Comparison of ENCODE assay signal across 8 cellular contexts in genomic region chr3:87350367-87351199, GRCh38.
DNase-seq lines count a peak whose midpoint lies in the region; ATAC-seq, FAIRE-seq and TF ChIP-seq lines count a peak whose summit lies in the region.

No MANE protein-coding gene starts in this region.

- POLR2A ChIA-PET in activated CD4-positive, alpha-beta T cell treated with anti-CD3 and anti-CD28 coated beads for 36 hours (lab: Charles Lee): interaction anchor here (0.6 kb wide), 1 partner anchor 79 kb away, joined by 3 read pairs; no protein-coding TSS in a partner anchor

- no peak overlapping the region for H2AFZ ChIP-seq in keratinocyte (ENCODE audit: control insufficient read depth, low read length)

- DNase-seq in activated CD4-positive, alpha-beta T cell treated with anti-CD3 and anti-CD28 coated beads for 36 hours: peak; percentile 20
- DNase-seq in activated CD4-positive, alpha-beta T cell treated with anti-CD3 and anti-CD28 coated beads, Interleukin-2, amount 50 U/mL, for 1 hour: no peak
- DNase-seq in NCI-H748 treated with DMSO at 0.1 percent for 48 hours (lab: John Stamatoyannopoulos, UW): peak; percentile 33
- no peak for DNase-seq in breast epithelium (ENCODE audit: low spot score in 2 of 2)
- DNase-seq in keratinocyte (ENCODE audit: low read depth, low spot score): no peak
- DNase-seq in thoracic aorta (ENCODE audit: low spot score): no peak

- peak; percentile 85 for ATAC-seq in activated CD4-positive, alpha-beta T cell treated with anti-CD3 and anti-CD28 coated beads for 36 hours
- ATAC-seq in GM19395 (IDR thresholded peaks at IDR 0.05; ENCODE audit: unreplicated experiment): peak; percentile 100
- peak; percentile 98 for ATAC-seq in HG03175 (IDR thresholded peaks at IDR 0.05; ENCODE audit: unreplicated experiment)
- no peak for ATAC-seq in thoracic aorta (ENCODE audit: insufficient number of reproducible peaks, low FRiP score, low read depth)

- H3K4me3 Mint-ChIP-seq in activated CD4-positive, alpha-beta T cell treated with anti-CD3 and anti-CD28 coated beads for 36 hours: no peak overlapping the region

- H3K27ac Mint-ChIP-seq in activated CD4-positive, alpha-beta T cell treated with anti-CD3 and anti-CD28 coated beads for 36 hours: no peak overlapping the region

- H3K9me3 Mint-ChIP-seq in activated CD4-positive, alpha-beta T cell treated with anti-CD3 and anti-CD28 coated beads for 36 hours (ENCODE audit: low read depth): no peaks in the 10 kb centered on the region

- peak; percentile 38 to 78 (median 69) for TF ChIP-seq CTCF in breast epithelium (IDR thresholded peaks at IDR 0.05)
- peak; percentile 72 to 83 (median 76) for TF ChIP-seq CTCF in keratinocyte (optimal IDR thresholded peaks at IDR 0.05 in 1 of 3, IDR thresholded peaks at IDR 0.05 in 1 of 3, conservative IDR thresholded peaks at IDR 0.05 in 1 of 3; ENCODE audit: extremely low read depth in 1 of 3, insufficient read depth in 2 of 3, low read length in 3 of 3)
- TF ChIP-seq CTCF in thoracic aorta (IDR thresholded peaks at IDR 0.05): peak; percentile 71

- H3K4me3 ChIP-seq in breast epithelium (no peak overlapping the region), keratinocyte (ENCODE audit: control insufficient read depth in 2 of 3, extremely low read depth in 1 of 3, insufficient read depth in 2 of 3, low read depth in 1 of 3, low read length in 3 of 3) (no peak overlapping the region), thoracic aorta (no peak overlapping the region)

- dilution Hi-C loops in keratinocyte (cut with MboI; ENCODE audit: extremely low pct_ligation_motif_present, low sequenced_read_pairs): no loop called here

- H3K4me1 ChIP-seq in breast epithelium: no peaks in the 10 kb centered on the region
- H3K4me1 ChIP-seq in keratinocyte (ENCODE audit: control insufficient read depth, extremely low read depth, insufficient read depth, low read length): no peaks in the 10 kb centered on the region
- no peaks in the 10 kb centered on the region for H3K4me1 ChIP-seq in thoracic aorta (ENCODE audit: control insufficient read depth in 1 of 2, low read depth in 2 of 2)

- CTCF ChIA-PET in activated CD4-positive, alpha-beta T cell treated with anti-CD3 and anti-CD28 coated beads for 36 hours (lab: Charles Lee): interaction anchor here (0.6 to 2.4 kb wide), 23 partner anchors 10 to 830 kb away, joined by 3 to 14 read pairs (median 4); no protein-coding TSS in a partner anchor

- H3K27ac ChIP-seq in breast epithelium: no peak overlapping the region
- H3K27ac ChIP-seq in keratinocyte (ENCODE audit: control insufficient read depth, insufficient read depth, low read length): no peak overlapping the region
- H3K27ac ChIP-seq in thoracic aorta: no peak overlapping the region

- H3K36me3 Mint-ChIP-seq in activated CD4-positive, alpha-beta T cell treated with anti-CD3 and anti-CD28 coated beads for 36 hours (ENCODE audit: low read depth): no peaks in the 10 kb centered on the region

- intact Hi-C loops in activated CD4-positive, alpha-beta T cell treated with anti-CD3 and anti-CD28 coated beads for 36 hours (cut with DNase I, micrococcal nuclease): loop anchor here (1.0 to 10.0 kb wide), 8 partner anchors 154 to 830 kb away; partner anchors contain the start of gene HTR1F (in 1 of the 2)
- intact Hi-C loops in breast epithelium (cut with DNase I; ENCODE audit: low total_unique reads): no loop called here

- no peaks in the 10 kb centered on the region for H3K79me2 ChIP-seq in keratinocyte (ENCODE audit: control insufficient read depth, insufficient read depth, low read length)

- FAIRE-seq in keratinocyte (lab: Jason Lieb, UNC): peak; percentile 5

- H3K36me3 ChIP-seq in breast epithelium (no peaks in the 10 kb centered on the region), keratinocyte (ENCODE audit: control insufficient read depth in 2 of 2, extremely low read depth in 1 of 2, insufficient read depth in 2 of 2, low read length in 2 of 2) (no peaks in the 10 kb centered on the region), thoracic aorta (no peaks in the 10 kb centered on the region)

- no peaks in the 10 kb centered on the region for H3K9me1 ChIP-seq in keratinocyte (ENCODE audit: control insufficient read depth, extremely low read depth, insufficient read depth, low read length)

- no peak overlapping the region for H3K9ac ChIP-seq in keratinocyte (ENCODE audit: control insufficient read depth, extremely low read depth, insufficient read depth, low read length)

- no peaks in the 10 kb centered on the region for H4K20me1 ChIP-seq in keratinocyte (ENCODE audit: control insufficient read depth, extremely low read depth, insufficient read depth, low read length)

- no peaks in the 10 kb centered on the region for H3K4me1 Mint-ChIP-seq in activated CD4-positive, alpha-beta T cell treated with anti-CD3 and anti-CD28 coated beads for 36 hours

- TF ChIP-seq POLR2A in breast epithelium (IDR thresholded peaks at IDR 0.05): no peak

- peaks cover 5% of the 10 kb centered on the region for H3K27me3 Mint-ChIP-seq in activated CD4-positive, alpha-beta T cell treated with anti-CD3 and anti-CD28 coated beads for 36 hours

- peak overlapping the region; percentile 22 for H3K4me2 ChIP-seq in keratinocyte (ENCODE audit: control insufficient read depth, extremely low read depth, insufficient read depth, low read depth, low read length)

- H3K9me3 ChIP-seq in breast epithelium: no peaks in the 10 kb centered on the region
- H3K9me3 ChIP-seq in keratinocyte (ENCODE audit: control insufficient read depth, low read depth, low read length): no peaks in the 10 kb centered on the region
- no peaks in the 10 kb centered on the region for H3K9me3 ChIP-seq in thoracic aorta

- H3K27me3 ChIP-seq in breast epithelium (no peaks in the 10 kb centered on the region), keratinocyte (ENCODE audit: control insufficient read depth, extremely low read depth, insufficient read depth, low read length) (no peaks in the 10 kb centered on the region), thoracic aorta (replicated peaks; ENCODE audit: insufficient read depth) (no peaks in the 10 kb centered on the region)

Comparison
In these comparisons a context has a peak if more than half of its experiments do, and no peak if none do; other contexts are left out.
1. DNase-seq: peak in activated CD4-positive, alpha-beta T cell treated with anti-CD3 and anti-CD28 coated beads for 36 hours (single experiment) and NCI-H748 treated with DMSO at 0.1 percent for 48 hours (single experiment); none in activated CD4-positive, alpha-beta T cell treated with anti-CD3 and anti-CD28 coated beads, Interleukin-2, amount 50 U/mL, for 1 hour (single experiment), breast epithelium (0 of 2), keratinocyte (single experiment) and thoracic aorta (single experiment).
2. Peak in every context shown above with its lines, with median percentiles within 50 percentile points of each other: CTCF ChIP-seq.